In the genomic region with DNA sequence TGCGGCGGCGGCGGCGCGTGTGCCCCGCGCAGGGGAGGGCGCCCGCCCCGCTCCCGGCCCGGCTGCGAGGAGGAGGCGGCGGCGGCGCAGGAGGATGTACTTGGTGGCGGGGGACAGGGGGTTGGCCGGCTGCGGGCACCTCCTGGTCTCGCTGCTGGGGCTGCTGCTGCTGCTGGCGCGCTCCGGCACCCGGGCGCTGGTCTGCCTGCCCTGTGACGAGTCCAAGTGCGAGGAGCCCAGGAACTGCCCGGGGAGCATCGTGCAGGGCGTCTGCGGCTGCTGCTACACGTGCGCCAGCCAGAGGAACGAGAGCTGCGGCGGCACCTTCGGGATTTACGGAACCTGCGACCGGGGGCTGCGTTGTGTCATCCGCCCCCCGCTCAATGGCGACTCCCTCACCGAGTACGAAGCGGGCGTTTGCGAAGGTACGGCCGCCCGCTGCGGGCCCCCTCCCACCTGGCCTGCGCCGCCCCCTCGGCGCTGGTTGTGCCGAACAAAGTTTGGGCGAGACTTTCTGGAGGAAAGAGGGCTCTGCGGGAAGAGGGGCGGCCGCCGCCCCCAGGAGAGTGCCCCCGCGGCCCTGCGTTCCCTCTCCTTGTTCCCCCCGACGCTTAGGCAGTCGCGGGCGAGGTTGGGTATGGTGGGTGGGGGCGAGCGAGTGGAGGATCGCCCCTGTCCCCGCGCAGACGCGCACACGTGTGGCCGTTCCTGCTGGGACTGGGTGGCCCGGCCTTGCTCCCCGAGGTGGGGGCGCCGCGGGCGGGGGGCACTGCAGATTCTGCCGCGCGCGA, we compare ENCODE assay signal across 8 cellular contexts. TPM values are rescaled to one million over a fixed set of nuclear protein-coding genes. Genes with fewer than 3 reads are reported as not detected.
DNase-seq lines count a peak whose midpoint lies in the region; FAIRE-seq and TF ChIP-seq lines count a peak whose summit lies in the region.

No MANE protein-coding gene starts in this region.

- no peaks in the 10 kb centered on the region for H3K36me3 ChIP-seq in cardiac muscle cell

- intact Hi-C loops in posterior vena cava (cut with DNase I) = loop anchor here in 1 of 2 donors (10.0 kb wide), 1 partner anchor 98 kb away; no protein-coding TSS in a partner anchor

- H3K4me3 ChIP-seq in GM12864 (ENCODE audit: low read depth, low read length) (peak overlapping the region; percentile 44), cardiac muscle cell (peak overlapping the region; percentile 84)

- no peak for TF ChIP-seq CTCF in GM12864 (IDR thresholded peaks at IDR 0.05; ENCODE audit: low read depth, low read length, missing control alignments)
- no peak for TF ChIP-seq CTCF in cardiac muscle cell (IDR thresholded peaks at IDR 0.05; ENCODE audit: low read depth, low read length)

- H3K27me3 ChIP-seq in cardiac muscle cell = peaks cover 58% of the 10 kb centered on the region

- TF ChIP-seq POLR2A in H54 (IDR thresholded peaks at IDR 0.05; ENCODE audit: low read depth, low read length) = 0 out of 2 replicates have a peak, but pooled peaks have one; percentile 6

- H3K27ac ChIP-seq in cardiac muscle cell = no peak overlapping the region

- FAIRE-seq in H54 (lab: Jason Lieb, UNC) = no peak

- no peaks in the 10 kb centered on the region for H3K4me1 ChIP-seq in cardiac muscle cell (ENCODE audit: low read depth)

- H3K9me3 ChIP-seq in cardiac muscle cell (ENCODE audit: low read depth) = no peaks in the 10 kb centered on the region

- DNase-seq in GM12864 (ENCODE audit: low read depth) (no peak), H54 (ENCODE audit: insufficient read length, low spot score) (no peak), NCI-H510A (lab: John Stamatoyannopoulos, UW) (peak; percentile 32), activated gamma-delta T cell treated with Interleukin-2 at 50 U/mL for 16 hours (peak; percentile 19), cardiac muscle cell (ENCODE audit: low read depth in 1 of 2, low spot score in 1 of 2) (peak; percentile 62 to 78), posterior vena cava (ENCODE audit: low spot score) (peak; percentile 89), cerebellar cortex (ENCODE audit: low spot score) (no peak), AG20443 (ENCODE audit: low spot score) (no peak)

RNA-seq across cellular contexts. Expression of gene CRIM1, which starts 0.8 kb away (rescaled TPM):
- total RNA-seq in cardiac muscle cell (4.2 and 5.4 TPM in 2 replicates), posterior vena cava (100 to 1,000 TPM; 103 to 143 TPM)
- polyA plus RNA-seq in cardiac muscle cell = 2.4 and 3.1 TPM in 2 replicates

Comparison
In these comparisons a context has a peak if more than half of its experiments do, and no peak if none do; other contexts are left out.
1. DNase-seq: peak in NCI-H510A (single experiment), activated gamma-delta T cell treated with Interleukin-2 at 50 U/mL for 16 hours (single experiment), cardiac muscle cell (2 of 2) and posterior vena cava (single experiment); none in GM12864 (single experiment), H54 (single experiment), cerebellar cortex (single experiment) and AG20443 (single experiment).
2. RNA of gene CRIM1, which starts 0.8 kb away (total RNA-seq): 103 to 143 TPM in posterior vena cava; 4.2 to 5.4 TPM in cardiac muscle cell; every median in the first group is over 10 times any median in the second.